Comparison of ENCODE assay signal across 11 cellular contexts in the genomic region with DNA sequence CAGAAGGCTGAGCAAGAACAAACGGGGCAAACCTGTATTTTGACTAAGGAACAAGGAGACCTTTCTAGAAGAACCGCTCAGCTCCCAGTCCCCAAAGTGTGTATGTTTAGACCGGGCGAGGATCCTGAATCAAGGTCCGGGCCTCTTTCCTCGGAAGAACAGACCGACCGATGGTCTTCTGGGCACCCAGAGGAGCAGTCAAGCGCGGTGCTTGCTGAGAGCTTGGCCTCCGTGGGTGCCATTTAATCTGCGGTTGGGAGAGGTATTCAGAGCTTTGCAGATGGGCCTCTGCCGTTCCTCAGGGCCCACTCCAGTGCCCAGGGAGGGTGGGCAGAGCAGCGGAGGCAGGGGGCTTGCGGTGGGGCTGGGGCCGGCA. TPM values are rescaled to one million over a fixed set of nuclear protein-coding genes. Genes with fewer than 3 reads are reported as not detected.
DNase-seq lines count a peak whose midpoint lies in the region; ATAC-seq and TF ChIP-seq lines count a peak whose summit lies in the region.
"Had no signal": no experiment of that assay in that cellular context is flagged by ENCODE, and none has a peak within 500 bp of the region (broad histone marks: within the 10 kb centered on the region; RNA-seq: fewer than 3 reads in every experiment).

No MANE protein-coding gene starts in this region.

- TF ChIP-seq CTCF in neural progenitor cell (IDR thresholded peaks at IDR 0.05): no peak

- H3K9ac ChIP-seq in BLaER1 (peak overlapping the region; percentile 54; the same call in 1 of the 2 replicates), HUES48 (ENCODE audit: low read depth, low read length) (no peak overlapping the region), neural progenitor cell (no peak overlapping the region)

- no peak for ATAC-seq in effector memory CD8-positive, alpha-beta T cell (replicated peaks)
- ATAC-seq in HG02884 (IDR thresholded peaks at IDR 0.05; ENCODE audit: unreplicated experiment): no peak

- H3K4me3 ChIP-seq in BLaER1 (peak overlapping the region; percentile 57), HUES48 (ENCODE audit: low read depth, low read length) (peak overlapping the region; percentile 46; the same call in 1 of the 2 replicates), neural progenitor cell (no peak overlapping the region)
- H3K4me3 ChIP-seq: ascending aorta had no signal

- H3K27ac ChIP-seq in BLaER1: no peak overlapping the region
- H3K27ac ChIP-seq in HUES48 (ENCODE audit: low read depth, low read length): no peak overlapping the region
- no peak overlapping the region for H3K27ac ChIP-seq in neural progenitor cell
- H3K27ac ChIP-seq: ascending aorta had no signal

- peak overlapping the region; percentile 15 to 37 for H3K4me3 Mint-ChIP-seq in effector memory CD8-positive, alpha-beta T cell
- peak overlapping the region; percentile 57 for H3K4me3 Mint-ChIP-seq in neural progenitor cell
- H3K4me3 Mint-ChIP-seq: neural crest cell had no signal

- H2AFZ ChIP-seq in neural progenitor cell (replicated peaks): peak overlapping the region; percentile 67

- H3K27me3 ChIP-seq in BLaER1: no peaks in the 10 kb centered on the region
- H3K27me3 ChIP-seq in HUES48 (ENCODE audit: control insufficient read depth, insufficient read depth, low read length): peaks cover 18% of the 10 kb centered on the region
- peaks cover 59% of the 10 kb centered on the region for H3K27me3 ChIP-seq in neural progenitor cell
- H3K27me3 ChIP-seq: ascending aorta had no signal

- H3K36me3 ChIP-seq in BLaER1 (no peaks in the 10 kb centered on the region), HUES48 (ENCODE audit: control insufficient read depth, insufficient read depth, low read length) (no peaks in the 10 kb centered on the region), neural progenitor cell (no peaks in the 10 kb centered on the region)
- H3K36me3 ChIP-seq: ascending aorta had no signal

- H3K79me2 ChIP-seq in neural progenitor cell (ENCODE audit: low read depth): no peaks in the 10 kb centered on the region

- H4K20me1 ChIP-seq in BLaER1: no peaks in the 10 kb centered on the region
- no peaks in the 10 kb centered on the region for H4K20me1 ChIP-seq in neural progenitor cell (ENCODE audit: low read depth)

- no peak for DNase-seq in effector memory CD8-positive, alpha-beta T cell
- DNase-seq in neural progenitor cell (ENCODE audit: low spot score): no peak
- DNase-seq in T-helper 2 cell: no peak
- no peak for DNase-seq in NCI-H1092 (lab: John Stamatoyannopoulos, UW)
- no peak for DNase-seq in hypothalamus (lab: John Stamatoyannopoulos, UW)

- H3F3A ChIP-seq in neural progenitor cell (ENCODE audit: low read depth): no peaks in the 10 kb centered on the region

- H3K36me3 Mint-ChIP-seq in effector memory CD8-positive, alpha-beta T cell (ENCODE audit: insufficient read depth): peaks cover 3% of the 10 kb centered on the region
- H3K36me3 Mint-ChIP-seq in neural progenitor cell: no peaks in the 10 kb centered on the region

- peak overlapping the region; percentile 91 for H3K4me2 ChIP-seq in BLaER1
- peak overlapping the region; percentile 62 for H3K4me2 ChIP-seq in neural progenitor cell

- H3K9me3 ChIP-seq in BLaER1: no peaks in the 10 kb centered on the region
- no peaks in the 10 kb centered on the region for H3K9me3 ChIP-seq in HUES48 (ENCODE audit: control insufficient read depth, insufficient read depth, low read length)
- no peaks in the 10 kb centered on the region for H3K9me3 ChIP-seq in neural progenitor cell (ENCODE audit: low read depth)
- H3K9me3 ChIP-seq: ascending aorta, Caco-2 had no signal

- H3K27me3 Mint-ChIP-seq in effector memory CD8-positive, alpha-beta T cell: peaks cover 2 to 14% of the 10 kb centered on the region in 2 donors
- H3K27me3 Mint-ChIP-seq in neural progenitor cell (ENCODE audit: insufficient read depth, low read depth): peaks cover 27% of the 10 kb centered on the region

- peaks cover 66% of the 10 kb centered on the region for H3K4me1 ChIP-seq in BLaER1
- peaks cover 3% of the 10 kb centered on the region; the same call in 1 of the 2 replicates for H3K4me1 ChIP-seq in HUES48 (ENCODE audit: control insufficient read depth, insufficient read depth, low read length)
- H3K4me1 ChIP-seq in neural progenitor cell: no peaks in the 10 kb centered on the region

- peaks cover 4 to 26% of the 10 kb centered on the region in 2 donors for H3K4me1 Mint-ChIP-seq in effector memory CD8-positive, alpha-beta T cell (ENCODE audit: low read depth in 2 of 2)
- H3K4me1 Mint-ChIP-seq in neural progenitor cell: peaks cover 24% of the 10 kb centered on the region

- H3K27ac Mint-ChIP-seq in effector memory CD8-positive, alpha-beta T cell: no peak overlapping the region
- H3K27ac Mint-ChIP-seq in neural progenitor cell: no peak overlapping the region

- H3K9me3 Mint-ChIP-seq in effector memory CD8-positive, alpha-beta T cell: no peaks in the 10 kb centered on the region
- H3K9me3 Mint-ChIP-seq in neural progenitor cell: no peaks in the 10 kb centered on the region
- H3K9me3 Mint-ChIP-seq: neural crest cell had no signal

RNA-seq across cellular contexts. Expression of gene ATXN10, which starts 26.5 kb away (rescaled TPM):
- total RNA-seq in neural progenitor cell (ENCODE audit: low replicate concordance): 125 and 168 TPM in 2 replicates
